Comparison of ENCODE assay signal across 8 cellular contexts in the genomic region with DNA sequence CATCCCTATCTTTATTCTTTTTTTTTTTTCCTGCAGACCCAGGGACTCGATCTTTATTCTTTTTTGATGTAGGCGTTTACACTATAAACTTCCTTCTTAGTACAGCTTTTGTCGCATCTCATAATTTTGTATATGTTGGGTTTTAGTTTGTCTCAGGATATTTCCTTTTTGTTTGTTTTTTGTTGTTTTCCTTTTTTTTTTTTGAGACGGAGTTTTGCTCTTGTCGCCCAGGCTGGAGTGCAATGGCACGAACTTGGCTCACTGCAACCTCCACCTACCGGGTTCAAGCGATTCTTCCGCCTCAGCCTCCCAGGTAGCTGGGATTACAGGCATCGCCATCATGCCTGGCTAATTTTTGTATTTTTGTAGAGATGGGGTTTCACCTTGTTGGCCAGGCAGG. TPM values are rescaled to one million over a fixed set of nuclear protein-coding genes. Genes with fewer than 3 reads are reported as not detected.
DNase-seq lines count a peak whose midpoint lies in the region; ATAC-seq, FAIRE-seq and TF ChIP-seq lines count a peak whose summit lies in the region.
"Not testable (repeated sequence)": the region's sequence is repeated elsewhere in the genome, so short reads cannot be mapped to it uniquely, and the experiment has no call there.

No MANE protein-coding gene starts in this region.

- H2BK5ac ChIP-seq in IMR-90 (ENCODE audit: low read depth, low read length, poor library complexity, severe bottlenecking); neuronal stem cell (ENCODE audit: low read length): not testable (repeated sequence)

- not testable (repeated sequence) for H3K56ac ChIP-seq in IMR-90 (ENCODE audit: extremely low read depth, insufficient read depth, low read length)

- H2AK5ac ChIP-seq in IMR-90 (ENCODE audit: low read depth, low read length); neuronal stem cell (ENCODE audit: low read depth, low read length): not testable (repeated sequence)

- in situ Hi-C loops in IMR-90 (cut with MboI; ENCODE audit: low sequenced_read_pairs), result not testable (repeated sequence)

- not testable (repeated sequence) for H3K23ac ChIP-seq in IMR-90 (ENCODE audit: low read depth, low read length); neuronal stem cell (ENCODE audit: low read depth, low read length, poor library complexity)

- not testable (repeated sequence) for FAIRE-seq in astrocyte (lab: Jason Lieb, UNC)

- dilution Hi-C loops in IMR-90 (cut with HindIII; ENCODE audit: low sequenced_read_pairs, unreplicated experiment), result not testable (repeated sequence)

- peak overlapping the region; percentile 99 for H3K4me3 ChIP-seq in CD4-positive, CD25-positive, alpha-beta regulatory T cell (ENCODE audit: low read depth, low read length)
- H3K4me3 ChIP-seq in IMR-90 (ENCODE audit: insufficient read depth, low read depth, low read length), result peak overlapping the region; percentile 98; the same call in 1 of the 2 replicates
- H3K4me3 ChIP-seq in astrocyte (ENCODE audit: insufficient read depth, low read depth, low read length), result peak overlapping the region; percentile 99
- H3K4me3 ChIP-seq in kidney epithelial cell (ENCODE audit: low read depth, low read length), result peak overlapping the region; percentile 69
- peak overlapping the region in 1 of 2 donors; percentile 60 for H3K4me3 ChIP-seq in neuronal stem cell (ENCODE audit: low read length in 2 of 2)
- H3K4me3 ChIP-seq in subcutaneous abdominal adipose tissue (ENCODE audit: low read depth in 1 of 5, low read length in 5 of 5), result peak overlapping the region; percentile 85 to 99 (median 96)

- POLR2A ChIA-PET in IMR-90 (lab: Charles Lee; ENCODE audit: unreplicated experiment), result not testable (repeated sequence)

- H3K18ac ChIP-seq in IMR-90 (ENCODE audit: low read depth, low read length); neuronal stem cell (ENCODE audit: low read length): not testable (repeated sequence)

- H3K4me2 ChIP-seq in IMR-90 (ENCODE audit: low read depth, low read length) (peak overlapping the region; percentile 94), astrocyte (ENCODE audit: low read length) (peak overlapping the region; percentile 96), neuronal stem cell (ENCODE audit: insufficient read depth, low read length, poor library complexity, severe bottlenecking) (peak overlapping the region; percentile 11)

- H3K27me3 ChIP-seq in CD4-positive, CD25-positive, alpha-beta regulatory T cell (ENCODE audit: control insufficient read depth, insufficient read depth, low read length); IMR-90 (ENCODE audit: control insufficient read depth, insufficient read depth, low read length); astrocyte (ENCODE audit: insufficient read depth, low read length); kidney epithelial cell (ENCODE audit: control insufficient read depth, insufficient read depth, low read length); neuronal stem cell (ENCODE audit: control insufficient read depth in 3 of 3, insufficient read depth in 3 of 3, low read depth in 1 of 3, low read length in 3 of 3); subcutaneous abdominal adipose tissue (ENCODE audit: control insufficient read depth in 5 of 5, insufficient read depth in 4 of 5, low read length in 5 of 5): not testable (repeated sequence)

- intact Hi-C loops in IMR-90 (cut with micrococcal nuclease), result not testable (repeated sequence)

- H3K36me3 ChIP-seq in CD4-positive, CD25-positive, alpha-beta regulatory T cell (ENCODE audit: control insufficient read depth, insufficient read depth, low read length), result peaks cover 29% of the 10 kb centered on the region
- H3K36me3 ChIP-seq in IMR-90 (ENCODE audit: control insufficient read depth, insufficient read depth, low read length) (peaks cover 20% of the 10 kb centered on the region), astrocyte (ENCODE audit: insufficient read depth, low read length) (peaks cover 16% of the 10 kb centered on the region), neuronal stem cell (replicated peaks in 1 of 2; ENCODE audit: control insufficient read depth in 2 of 2, insufficient read depth in 2 of 2, low read length in 2 of 2) (peaks cover 17 to 59% of the 10 kb centered on the region in 2 donors), subcutaneous abdominal adipose tissue (ENCODE audit: control insufficient read depth in 5 of 5, insufficient read depth in 5 of 5, low read length in 5 of 5) (peaks cover 13 to 33% (median 22%) of the 10 kb centered on the region in 5 donors)
- not testable (repeated sequence) for H3K36me3 ChIP-seq in kidney epithelial cell (ENCODE audit: control insufficient read depth, insufficient read depth, low read length)

- not testable (repeated sequence) for H2BK120ac ChIP-seq in IMR-90 (ENCODE audit: low read depth, low read length); neuronal stem cell (ENCODE audit: low read depth, low read length)

- H2AFZ ChIP-seq in IMR-90 (replicated peaks; ENCODE audit: low read length, poor library complexity); astrocyte (ENCODE audit: low read depth, low read length); neuronal stem cell (ENCODE audit: low read length): not testable (repeated sequence)

- not testable (repeated sequence) for H3K9me1 ChIP-seq in IMR-90 (ENCODE audit: insufficient read depth, low read length)

- no CpG with 5 or more reads among the region's 10 CpGs for WGBS in IMR-90 (ENCODE audit: extremely low coverage in 2 of 2, insufficient read length in 1 of 2), 2 experiments
- WGBS in neuronal stem cell (ENCODE audit: extremely low coverage in 2 of 2, insufficient read length in 2 of 2, insufficient replicate concordance in 1 of 2), 2 donors, result no CpG with 5 or more reads among the region's 10 CpGs

- not testable (repeated sequence) for H2BK15ac ChIP-seq in IMR-90 (ENCODE audit: low read depth, low read length); neuronal stem cell (ENCODE audit: low read length)

- H3K9ac ChIP-seq in IMR-90 (ENCODE audit: low read depth, low read length), result peak overlapping the region; percentile 100; the same call in 1 of the 2 replicates
- peak overlapping the region; percentile 98 for H3K9ac ChIP-seq in astrocyte (ENCODE audit: low read length)
- not testable (repeated sequence) for H3K9ac ChIP-seq in neuronal stem cell (ENCODE audit: low read depth, low read length, poor library complexity)
- H3K9ac ChIP-seq in subcutaneous abdominal adipose tissue (ENCODE audit: low read length in 5 of 5), result peak overlapping the region in 3 of 5 donors; percentile 97 to 99 (median 99)

- not testable (repeated sequence) for TF ChIP-seq POLR2A in IMR-90 (IDR thresholded peaks at IDR 0.05; ENCODE audit: low read depth, low read length)

- H3K27ac ChIP-seq in CD4-positive, CD25-positive, alpha-beta regulatory T cell (ENCODE audit: insufficient read depth, low read length, poor library complexity, severe bottlenecking), result peak overlapping the region; percentile 99
- not testable (repeated sequence) for H3K27ac ChIP-seq in IMR-90 (ENCODE audit: insufficient read depth, low read length); astrocyte (ENCODE audit: low read depth, low read length); neuronal stem cell (replicated peaks; ENCODE audit: low read length)
- H3K27ac ChIP-seq in VCaP (peak overlapping the region; percentile 97), epithelial cell of prostate (peak overlapping the region; percentile 84), subcutaneous abdominal adipose tissue (ENCODE audit: low read depth, low read length) (peak overlapping the region; percentile 97)

- not testable (repeated sequence) for H3K4ac ChIP-seq in IMR-90 (ENCODE audit: low read depth, low read length); neuronal stem cell (ENCODE audit: low read length)

- TF ChIP-seq RAD21 in IMR-90 (IDR thresholded peaks at IDR 0.05; ENCODE audit: low read length), result not testable (repeated sequence)

- H2BK12ac ChIP-seq in neuronal stem cell (ENCODE audit: low read length), result not testable (repeated sequence)

- peak overlapping the region; percentile 98 to 100 (median 100) for H3K27ac Mint-ChIP-seq in CD4-positive, CD25-positive, alpha-beta regulatory T cell
- peak overlapping the region; percentile 99 for H3K27ac Mint-ChIP-seq in astrocyte (ENCODE audit: unreplicated experiment)

- H3K79me1 ChIP-seq in IMR-90 (ENCODE audit: low read depth in 1 of 2, low read length in 2 of 2), result peaks cover 18 to 42% of the 10 kb centered on the region in 2 experiments
- not testable (repeated sequence) for H3K79me1 ChIP-seq in neuronal stem cell (ENCODE audit: low read depth, low read length)

- H3K4me1 Mint-ChIP-seq in CD4-positive, CD25-positive, alpha-beta regulatory T cell, result peaks cover 25 to 78% (median 55%) of the 10 kb centered on the region in 4 donors
- H3K4me1 Mint-ChIP-seq in astrocyte (ENCODE audit: low read depth, unreplicated experiment), result peaks cover 11% of the 10 kb centered on the region

- H3K14ac ChIP-seq in IMR-90 (replicated peaks; ENCODE audit: low read depth, low read length); neuronal stem cell (ENCODE audit: low read length): not testable (repeated sequence)

- not testable (repeated sequence) for H2BK20ac ChIP-seq in IMR-90 (ENCODE audit: low read depth, low read length)

- H4K20me1 ChIP-seq in IMR-90 (ENCODE audit: insufficient read depth, low read length) (peaks cover 33% of the 10 kb centered on the region), astrocyte (ENCODE audit: insufficient read depth, low read length) (peaks cover 43% of the 10 kb centered on the region)

- peak overlapping the region; percentile 95 to 99 (median 98) for H3K4me3 Mint-ChIP-seq in CD4-positive, CD25-positive, alpha-beta regulatory T cell
- H3K4me3 Mint-ChIP-seq in astrocyte (ENCODE audit: unreplicated experiment), result peak overlapping the region; percentile 99

- not testable (repeated sequence) for H3K27me3 Mint-ChIP-seq in CD4-positive, CD25-positive, alpha-beta regulatory T cell; astrocyte (ENCODE audit: low read depth, unreplicated experiment)

- H3K4me1 ChIP-seq in CD4-positive, CD25-positive, alpha-beta regulatory T cell (ENCODE audit: control insufficient read depth, insufficient read depth, low read length, poor library complexity, severe bottlenecking), result peaks cover 45% of the 10 kb centered on the region
- not testable (repeated sequence) for H3K4me1 ChIP-seq in IMR-90 (ENCODE audit: control insufficient read depth, insufficient read depth, low read length); astrocyte (ENCODE audit: insufficient read depth, low read length); neuronal stem cell (ENCODE audit: control insufficient read depth in 2 of 2, insufficient read depth in 1 of 2, low read depth in 1 of 2, low read length in 2 of 2)
- H3K4me1 ChIP-seq in subcutaneous abdominal adipose tissue (ENCODE audit: control insufficient read depth in 5 of 5, insufficient read depth in 5 of 5, low read length in 5 of 5), result peaks cover 3 to 35% (median 27%) of the 10 kb centered on the region in 5 donors

- not testable (repeated sequence) for H3K9me3 Mint-ChIP-seq in CD4-positive, CD25-positive, alpha-beta regulatory T cell; astrocyte (ENCODE audit: unreplicated experiment)

- not testable (repeated sequence) for DNase-seq in CD4-positive, CD25-positive, alpha-beta regulatory T cell; IMR-90; astrocyte (ENCODE audit: low read depth); epithelial cell of prostate (ENCODE audit: low read depth, low spot score); kidney epithelial cell (ENCODE audit: low read depth); neuronal stem cell (ENCODE audit: low spot score)

- CTCF ChIA-PET in IMR-90 (lab: Yijun Ruan, JAX), result interaction anchor here (2.9 kb wide), 1 partner anchor 15 kb away, joined by 9 read pairs; no protein-coding TSS in a partner anchor

- H3K9me3 ChIP-seq in CD4-positive, CD25-positive, alpha-beta regulatory T cell (ENCODE audit: control insufficient read depth in 2 of 2, low read length in 2 of 2); IMR-90 (ENCODE audit: control insufficient read depth, insufficient read depth, low read length); astrocyte (ENCODE audit: insufficient read depth, low read depth, low read length); neuronal stem cell (replicated peaks in 1 of 2; ENCODE audit: control insufficient read depth in 2 of 2, insufficient read depth in 1 of 2, low read depth in 1 of 2, low read length in 2 of 2); subcutaneous abdominal adipose tissue (ENCODE audit: control insufficient read depth in 5 of 5, low read length in 5 of 5): not testable (repeated sequence)

- not testable (repeated sequence) for H2AK9ac ChIP-seq in IMR-90 (replicated peaks; ENCODE audit: low read depth, low read length, poor library complexity)

- peaks cover 29% of the 10 kb centered on the region for H3K36me3 Mint-ChIP-seq in CD4-positive, CD25-positive, alpha-beta regulatory T cell
- not testable (repeated sequence) for H3K36me3 Mint-ChIP-seq in astrocyte (ENCODE audit: low read depth, unreplicated experiment)

- H4K91ac ChIP-seq in IMR-90 (ENCODE audit: insufficient read depth, low read depth, low read length); neuronal stem cell (ENCODE audit: low read depth, low read length, poor library complexity): not testable (repeated sequence)

- not testable (repeated sequence) for H4K8ac ChIP-seq in IMR-90 (ENCODE audit: low read depth in 2 of 2, low read length in 2 of 2); neuronal stem cell (ENCODE audit: low read depth, low read length)

- H3K79me2 ChIP-seq in astrocyte (ENCODE audit: insufficient read depth, low read length), result peaks cover 90% of the 10 kb centered on the region

- H4K5ac ChIP-seq in IMR-90 (ENCODE audit: low read depth, low read length), result not testable (repeated sequence)

- not testable (repeated sequence) for BruUV-seq in IMR-90 (replicated peaks; lab: Mats Ljungman, UMichigan)

- ATAC-seq in CD4-positive, CD25-positive, alpha-beta regulatory T cell (ENCODE audit: low read depth in 2 of 2); IMR-90 (ENCODE audit: low read depth): not testable (repeated sequence)

- not testable (repeated sequence) for TF ChIP-seq CTCF in IMR-90 (conservative IDR thresholded peaks at IDR 0.05; ENCODE audit: low read depth, low read length); VCaP (conservative IDR thresholded peaks at IDR 0.05); astrocyte (IDR thresholded peaks at IDR 0.05; ENCODE audit: insufficient read depth, low read depth, low read length); kidney epithelial cell (IDR thresholded peaks at IDR 0.05; ENCODE audit: insufficient read depth, low read length, poor library complexity, severe bottlenecking)

RNA-seq across cellular contexts. Expression of a gene that starts 0.9 kb away (rescaled TPM):
- 36.7 TPM for total RNA-seq in CD4-positive, CD25-positive, alpha-beta regulatory T cell
- polyA plus RNA-seq in CD4-positive, CD25-positive, alpha-beta regulatory T cell, result 100 to 1,000 TPM in 2 of 4 donors, 10 to 100 TPM in 2; 92.9 to 127 (median 105) TPM
- 34.7 and 50.4 TPM in 2 replicates for total RNA-seq in IMR-90 (2012; rRNA removed)
- polyA plus RNA-seq in IMR-90 (2012; rRNA removed), result 91.1 and 91.5 TPM in 2 replicates
- 57.2 and 76.4 TPM in 2 replicates for polyA plus RNA-seq in IMR-90 (2012; cell fraction: cytosol; rRNA removed)
- polyA plus RNA-seq in IMR-90 (2012; cell fraction: nucleus; rRNA removed; ENCODE audit: low replicate concordance), result 34.4 and 46.2 TPM in 2 replicates
- 35.5 and 38.8 TPM in 2 replicates for total RNA-seq in astrocyte
- 32.6 and 35.5 TPM in 2 replicates for total RNA-seq in kidney epithelial cell
- polyA plus RNA-seq in neuronal stem cell (2013, experiment 1 of 2), result 16.8 TPM
- 16.3 TPM for polyA plus RNA-seq in neuronal stem cell (2013, experiment 2 of 2)

RNA-seq across cellular contexts. Expression of a gene that starts 1.1 kb away (rescaled TPM):
- 111 TPM for total RNA-seq in CD4-positive, CD25-positive, alpha-beta regulatory T cell
- 10 to 100 TPM; 23.5 to 32.0 (median 25.4) TPM for polyA plus RNA-seq in CD4-positive, CD25-positive, alpha-beta regulatory T cell
- total RNA-seq in IMR-90 (2012; rRNA removed), result 9.5 and 10.3 TPM in 2 replicates
- 55.2 and 68.8 TPM in 2 replicates for polyA plus RNA-seq in IMR-90 (2012; rRNA removed)
- polyA plus RNA-seq in IMR-90 (2012; cell fraction: cytosol; rRNA removed), result 27.4 and 38.5 TPM in 2 replicates
- 121 and 142 TPM in 2 replicates for polyA plus RNA-seq in IMR-90 (2012; cell fraction: nucleus; rRNA removed; ENCODE audit: low replicate concordance)
- 56.3 and 63.2 TPM in 2 replicates for total RNA-seq in astrocyte
- total RNA-seq in kidney epithelial cell, result 47.5 and 53.9 TPM in 2 replicates
- 126 TPM for polyA plus RNA-seq in neuronal stem cell (2013, experiment 1 of 2)
- polyA plus RNA-seq in neuronal stem cell (2013, experiment 2 of 2), result 123 TPM

RNA-seq across cellular contexts. Expression of a gene that starts 38.5 kb away (rescaled TPM):
- 10.3 TPM for total RNA-seq in CD4-positive, CD25-positive, alpha-beta regulatory T cell
- 10 to 100 TPM; 48.2 to 69.3 (median 59.0) TPM for polyA plus RNA-seq in CD4-positive, CD25-positive, alpha-beta regulatory T cell
- total RNA-seq in IMR-90 (2012; rRNA removed) (10.0 TPM in 2 replicates), astrocyte (7.8 and 8.3 TPM in 2 replicates), kidney epithelial cell (15.9 and 18.3 TPM in 2 replicates)
- polyA plus RNA-seq in IMR-90 (2012; rRNA removed), result 16.5 and 17.2 TPM in 2 replicates
- 18.0 and 75.6 TPM in 2 replicates for polyA plus RNA-seq in IMR-90 (2012; cell fraction: cytosol; rRNA removed)
- polyA plus RNA-seq in IMR-90 (2012; cell fraction: nucleus; rRNA removed; ENCODE audit: low replicate concordance), result 7.7 and 17.1 TPM in 2 replicates
- 36.8 TPM for polyA plus RNA-seq in neuronal stem cell (2013, experiment 1 of 2)
- polyA plus RNA-seq in neuronal stem cell (2013, experiment 2 of 2), result 36.7 TPM

Comparison
In these comparisons a context has a peak if more than half of its experiments do, and no peak if none do; other contexts are left out.
1. H3K4me2 ChIP-seq: peak in every context shown above with its lines; median percentile 96 in astrocyte; 94 in IMR-90; 11 in neuronal stem cell.